ENCODE assay signal across 10 cellular contexts in the genomic region with DNA sequence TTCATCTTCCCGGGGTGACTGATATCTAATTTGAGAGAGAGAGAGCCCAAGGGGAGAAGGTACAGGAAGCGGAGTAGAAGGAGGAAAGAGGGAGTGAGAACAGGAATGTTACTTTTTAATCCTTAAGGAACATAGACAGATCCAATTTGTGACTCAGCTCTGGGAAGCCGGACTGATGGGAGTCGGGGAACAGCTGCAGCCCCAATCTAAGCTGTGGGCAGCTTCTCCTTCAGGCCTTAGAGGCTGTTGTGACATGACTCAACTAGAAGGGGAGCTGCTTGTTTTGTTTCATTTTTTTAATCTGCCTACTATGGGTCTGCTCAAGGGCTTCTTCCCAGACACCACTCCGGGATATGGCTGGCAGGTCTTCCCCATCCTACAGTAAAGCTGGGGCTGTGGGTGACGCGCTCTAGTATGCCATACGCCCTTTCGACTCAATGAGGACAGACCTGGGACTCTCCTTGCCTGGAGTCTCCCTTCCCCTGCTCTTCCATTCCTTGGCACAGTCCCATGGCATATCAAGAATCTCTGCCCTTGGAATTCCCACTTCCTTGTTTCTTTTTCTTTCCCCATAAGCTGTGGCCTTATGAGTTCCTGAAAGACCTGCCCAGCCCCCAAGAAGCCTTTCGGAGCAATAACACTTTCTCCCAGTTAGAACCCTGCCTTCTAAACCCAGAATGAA.
DNase-seq lines count a peak whose midpoint lies in the region; ATAC-seq, FAIRE-seq and TF ChIP-seq lines count a peak whose summit lies in the region.
"Had no signal": no experiment of that assay in that cellular context is flagged by ENCODE, and none has a peak within 500 bp of the region (broad histone marks: within the 10 kb centered on the region; RNA-seq: fewer than 3 reads in every experiment).

No MANE protein-coding gene starts in this region.

- H3K4me1 ChIP-seq in H1 (replicated peaks in 1 of 4; ENCODE audit: control insufficient read depth in 3 of 4, insufficient read depth in 4 of 4, low read length in 3 of 4) (peaks cover 11 to 18% (median 17%) of the 10 kb centered on the region in 4 experiments; a peak in 6 of 7 replicates), mucosa of descending colon (ENCODE audit: low read depth) (peaks cover 30% of the 10 kb centered on the region), tibial artery (peaks cover 0 to 75% (median 58%) of the 10 kb centered on the region in 4 donors), PC-3 (ENCODE audit: insufficient read depth, low read length) (peaks cover 10% of the 10 kb centered on the region; the same call in 1 of the 2 replicates)

- H3K27me3 ChIP-seq in MG63, result no peaks in the 10 kb centered on the region
- no peaks in the 10 kb centered on the region for H3K27me3 ChIP-seq in H1 (replicated peaks in 1 of 4; ENCODE audit: control insufficient read depth in 3 of 4, extremely low read depth in 1 of 4, insufficient read depth in 3 of 4, low read length in 3 of 4)
- H3K27me3 ChIP-seq in tibial artery, result no peaks in the 10 kb centered on the region
- H3K27me3 ChIP-seq in PC-3 (ENCODE audit: low read length), result no peaks in the 10 kb centered on the region

- no peak for TF ChIP-seq POLR2A in H1 (IDR thresholded peaks at IDR 0.05; ENCODE audit: control extremely low read depth in 1 of 2, low read depth in 2 of 2, low read length in 2 of 2)

- DNase-seq in MG63 (peak; percentile 80), H1 (ENCODE audit: low read depth in 1 of 2, low spot score in 2 of 2) (no peak), mucosa of descending colon (peak in 2 of 3 donors; percentile 58 to 76), tibial artery (peak in 1 of 2 donors; percentile 61), GM13976 (ENCODE audit: low spot score) (no peak), OCI-M1 (lab: John Stamatoyannopoulos, UW) (no peak), PC-3 (no peak)
- DNase-seq: NCI-H1105 treated with DMSO at 0.1 percent for 48 hours had no signal

- no peak for FAIRE-seq in H1 (lab: Jason Lieb, UNC)
- FAIRE-seq: GM12892 had no signal

- H2BK5ac ChIP-seq in H1 (ENCODE audit: low read depth, low read length), result no peak overlapping the region

- TF ChIP-seq CTCF in H1 (IDR thresholded peaks at IDR 0.05; ENCODE audit: control extremely low read depth in 1 of 3, insufficient read depth in 1 of 3, low read depth in 1 of 3, low read length in 3 of 3) (no peak), mucosa of descending colon (IDR thresholded peaks at IDR 0.05) (no peak), tibial artery (IDR thresholded peaks at IDR 0.05) (no peak), GM13976 (IDR thresholded peaks at IDR 0.05; ENCODE audit: borderline replicate concordance, control extremely low read depth, extremely low read depth, insufficient read depth, missing control alignments) (no peak), PC-3 (conservative IDR thresholded peaks at IDR 0.05; ENCODE audit: low read depth, low read length) (no peak)

- H2BK12ac ChIP-seq in H1 (ENCODE audit: low read depth, low read length), result no peak overlapping the region

- H3K36me3 ChIP-seq in MG63 (no peaks in the 10 kb centered on the region), H1 (ENCODE audit: control insufficient read depth in 2 of 4, insufficient read depth in 4 of 4, low read length in 3 of 4) (no peaks in the 10 kb centered on the region), mucosa of descending colon (ENCODE audit: low read depth) (no peaks in the 10 kb centered on the region), tibial artery (peaks cover 0 to 4% (median 0%) of the 10 kb centered on the region in 3 donors), PC-3 (ENCODE audit: low read depth, low read length) (no peaks in the 10 kb centered on the region)

- CTCF ChIA-PET in H1 (lab: Charles Lee; ENCODE audit: partially characterized antibody), result interaction anchor here (1.5 to 2.7 kb wide), 3 partner anchors 10 to 48 kb away, joined by 6 to 13 read pairs (median 7); no protein-coding TSS in a partner anchor
- CTCF ChIA-PET in PC-3 (lab: Charles Lee), result no interaction called here

- no peak overlapping the region for H3K27ac ChIP-seq in H1 (ENCODE audit: low read depth, low read length)
- peak overlapping the region; percentile 87 to 91 for H3K27ac ChIP-seq in tibial artery
- no peak overlapping the region for H3K27ac ChIP-seq in PC-3 (ENCODE audit: low read length)

- intact Hi-C loops in mucosa of descending colon (cut with DNase I, micrococcal nuclease), result loop anchor here (5.0 to 10.0 kb wide), 2 partner anchors 93 to 120 kb away; no protein-coding TSS in a partner anchor
- intact Hi-C loops in tibial artery (cut with DNase I; ENCODE audit: low total_unique reads), result no loop called here
- intact Hi-C loops in PC-3 (cut with micrococcal nuclease), result no loop called here

- H3K4me2 ChIP-seq in H1 (ENCODE audit: insufficient read depth in 1 of 2, low read depth in 2 of 2, low read length in 2 of 2) (no peak overlapping the region), PC-3 (ENCODE audit: low read length) (no peak overlapping the region)

- no peak overlapping the region for H2AK5ac ChIP-seq in H1 (ENCODE audit: low read depth, low read length)

- no peak for TF ChIP-seq RAD21 in H1 (IDR thresholded peaks at IDR 0.05 in 1 of 2, conservative IDR thresholded peaks at IDR 0.05 in 1 of 2; ENCODE audit: low read depth in 2 of 2, low read length in 2 of 2)

- H4K20me1 ChIP-seq in H1 (replicated peaks in 1 of 2; ENCODE audit: control insufficient read depth in 1 of 2, insufficient read depth in 2 of 2, low read length in 2 of 2) (peaks cover 0 to 2% of the 10 kb centered on the region in 2 experiments), PC-3 (ENCODE audit: low read length) (no peaks in the 10 kb centered on the region)

- H3K23ac ChIP-seq in H1 (ENCODE audit: insufficient read length), result no peak overlapping the region

- peaks cover 4% of the 10 kb centered on the region for H3K79me1 ChIP-seq in H1 (ENCODE audit: low read depth, low read length)

- H3K79me2 ChIP-seq in H1 (ENCODE audit: control insufficient read depth in 1 of 2, insufficient read depth in 2 of 2, low read length in 2 of 2) (no peaks in the 10 kb centered on the region; a peak in 2 of 4 replicates), PC-3 (ENCODE audit: low read length) (no peaks in the 10 kb centered on the region)

- no TSS peak for BruUV-seq in PC-3 (replicated peaks; lab: Mats Ljungman, UMichigan)

- no peak overlapping the region for H3K14ac ChIP-seq in H1 (ENCODE audit: insufficient read length)

- H3K18ac ChIP-seq in H1 (ENCODE audit: extremely low read depth, low read length), result no peak overlapping the region

- in situ Hi-C loops in GM13976 (cut with MboI; ENCODE audit: low sequenced_read_pairs, unreplicated experiment), result no loop called here

- POLR2A ChIA-PET in H1 (lab: Charles Lee; ENCODE audit: partially characterized antibody) (interaction anchor here (0.6 to 1.7 kb wide), 3 partner anchors 22 to 125 kb away, joined by 3 to 7 read pairs (median 7); partner anchors contain the start of genes RPL27A and TRIM66), PC-3 (lab: Charles Lee; ENCODE audit: unreplicated experiment) (no interaction called here)

- H3K9ac ChIP-seq in H1 (replicated peaks in 1 of 4; ENCODE audit: extremely low read depth in 1 of 4, low read depth in 3 of 4, low read length in 3 of 4), result no peak overlapping the region
- H3K9ac ChIP-seq in PC-3 (ENCODE audit: low read length), result no peak overlapping the region

- H3K56ac ChIP-seq in H1 (replicated peaks; ENCODE audit: insufficient read length, low read depth, low read length), result no peak overlapping the region

- no peak overlapping the region for H3K4ac ChIP-seq in H1 (replicated peaks; ENCODE audit: insufficient read length, low read depth, low read length)

- no peak overlapping the region for H2AFZ ChIP-seq in H1 (ENCODE audit: low read length)
- no peak overlapping the region for H2AFZ ChIP-seq in PC-3 (ENCODE audit: low read length)

- no peak overlapping the region for H2BK120ac ChIP-seq in H1 (replicated peaks; ENCODE audit: low read depth, low read length)

- H4K5ac ChIP-seq in H1 (ENCODE audit: insufficient read length, low read depth, low read length), result no peak overlapping the region

- H2BK15ac ChIP-seq in H1 (ENCODE audit: low read length), result 0 out of 2 replicates have a peak overlapping the region, but pooled peaks have one; percentile 20

- TF ChIP-seq EP300 in H1 (IDR thresholded peaks at IDR 0.05; ENCODE audit: borderline replicate concordance in 1 of 2, low read depth in 2 of 2, low read length in 2 of 2), result no peak

- H3K9me3 ChIP-seq in MG63, result no peaks in the 10 kb centered on the region
- no peaks in the 10 kb centered on the region for H3K9me3 ChIP-seq in H1 (ENCODE audit: insufficient read depth in 2 of 2, low read depth in 1 of 2, low read length in 1 of 2)
- no peaks in the 10 kb centered on the region for H3K9me3 ChIP-seq in mucosa of descending colon
- no peaks in the 10 kb centered on the region for H3K9me3 ChIP-seq in tibial artery
- H3K9me3 ChIP-seq in PC-3 (ENCODE audit: low read length), result no peaks in the 10 kb centered on the region

- no peak overlapping the region for H4K91ac ChIP-seq in H1 (replicated peaks; ENCODE audit: insufficient read length, low read length)

- H3F3A ChIP-seq in PC-3 (ENCODE audit: low read length, unreplicated experiment), result no peaks in the 10 kb centered on the region

- H3K9me2 ChIP-seq in PC-3 (replicated peaks; ENCODE audit: low read length), result no peaks in the 10 kb centered on the region

- peaks cover 4% of the 10 kb centered on the region; the same call in 1 of the 2 replicates for H3K23me2 ChIP-seq in H1 (ENCODE audit: low read depth, low read length)

- no peak overlapping the region for H3K4me3 ChIP-seq in MG63
- no peak overlapping the region for H3K4me3 ChIP-seq in H1 (ENCODE audit: extremely low read depth in 1 of 4, insufficient read depth in 2 of 4, low read depth in 3 of 4, low read length in 4 of 4)
- no peak overlapping the region for H3K4me3 ChIP-seq in mucosa of descending colon
- H3K4me3 ChIP-seq in tibial artery, result peak overlapping the region; percentile 66 to 71
- no peak overlapping the region for H3K4me3 ChIP-seq in PC-3 (ENCODE audit: low read length)

- no peak overlapping the region for H4K8ac ChIP-seq in H1 (ENCODE audit: extremely low read depth, insufficient read depth, low read length)

- ATAC-seq in mucosa of descending colon (peak; percentile 73), HG03520 (IDR thresholded peaks at IDR 0.05; ENCODE audit: unreplicated experiment) (no peak), PC-3 (no peak)

- H2BK20ac ChIP-seq in H1 (ENCODE audit: low read length), result no peak overlapping the region

- WGBS in H1 (ENCODE audit: extremely low coverage in 1 of 2, insufficient coverage in 1 of 2, insufficient read length in 1 of 2, insufficient replicate concordance in 2 of 2, low coverage in 1 of 2, low lambda C conversion rate in 2 of 2, missing lambda C conversion rate in 1 of 2), 2 experiments, result 80% methylated on average over 10 of the region's 10 CpGs; no CpG with 5 or more reads in 1 of the 2 experiments

TF ChIP-seq in H1, 55 proteins besides CTCF, POLR2A, EP300 and RAD21 (continues in another document):
- TF ChIP-seq CHD1 (IDR thresholded peaks at IDR 0.05; ENCODE audit: low read depth, low read length), result no peak
- TF ChIP-seq, protein P1, sequence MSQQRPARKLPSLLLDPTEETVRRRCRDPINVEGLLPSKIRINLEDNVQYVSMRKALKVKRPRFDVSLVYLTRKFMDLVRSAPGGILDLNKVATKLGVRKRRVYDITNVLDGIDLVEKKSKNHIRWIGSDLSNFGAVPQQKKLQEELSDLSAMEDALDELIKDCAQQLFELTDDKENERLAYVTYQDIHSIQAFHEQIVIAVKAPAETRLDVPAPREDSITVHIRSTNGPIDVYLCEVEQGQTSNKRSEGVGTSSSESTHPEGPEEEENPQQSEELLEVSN (IDR thresholded peaks at IDR 0.05), result no peak

Comparison
In these comparisons a context has a peak if more than half of its experiments do, and no peak if none do; other contexts are left out.
1. DNase-seq: peak in MG63 (single experiment) and mucosa of descending colon (2 of 3); none in H1 (0 of 2), GM13976 (single experiment), OCI-M1 (single experiment) and PC-3 (single experiment).
2. H3K4me3 ChIP-seq: peak in tibial artery (2 of 2); none in MG63 (single experiment), H1 (0 of 4), mucosa of descending colon (single experiment) and PC-3 (single experiment).
3. H3K27ac ChIP-seq: peak in tibial artery (2 of 2); none in H1 (single experiment) and PC-3 (single experiment).
4. intact Hi-C loops: an anchor here in mucosa of descending colon (5.0 to 10.0 kb wide); none called in tibial artery and PC-3.